Comparison of ENCODE assay signal across 1 cellular context in genomic region chr11:86182976-86183584, GRCh38.
TF ChIP-seq lines count a peak whose summit lies in the region.

No MANE protein-coding gene starts in this region.

TF ChIP-seq in K562, 482 proteins besides CTCF, POLR2A, EP300 and RAD21 (continued from another document):
- TF ChIP-seq ZBTB12 (CRISPR knock-in tag; IDR thresholded peaks at IDR 0.05), result 0 out of 2 replicates have a peak, but pooled peaks have one; percentile 11
- TF ChIP-seq SAFB2 (IDR thresholded peaks at IDR 0.05; ENCODE audit: borderline replicate concordance, low read depth, low read length, severe bottlenecking), result no peak
- TF ChIP-seq ELF1 (tag; IDR thresholded peaks at IDR 0.05), result peak; percentile 28; the same call in 1 of the 2 replicates
- TF ChIP-seq MTA2 (IDR thresholded peaks at IDR 0.05; ENCODE audit: low read depth), result peak; percentile 18; the same call in 1 of the 2 replicates
- peak; percentile 87 for TF ChIP-seq ZNF583 (CRISPR knock-in tag; IDR thresholded peaks at IDR 0.05)
- peak; percentile 53 for TF ChIP-seq IRF9 (tag; IDR thresholded peaks at IDR 0.05)
- TF ChIP-seq, protein P1, sequence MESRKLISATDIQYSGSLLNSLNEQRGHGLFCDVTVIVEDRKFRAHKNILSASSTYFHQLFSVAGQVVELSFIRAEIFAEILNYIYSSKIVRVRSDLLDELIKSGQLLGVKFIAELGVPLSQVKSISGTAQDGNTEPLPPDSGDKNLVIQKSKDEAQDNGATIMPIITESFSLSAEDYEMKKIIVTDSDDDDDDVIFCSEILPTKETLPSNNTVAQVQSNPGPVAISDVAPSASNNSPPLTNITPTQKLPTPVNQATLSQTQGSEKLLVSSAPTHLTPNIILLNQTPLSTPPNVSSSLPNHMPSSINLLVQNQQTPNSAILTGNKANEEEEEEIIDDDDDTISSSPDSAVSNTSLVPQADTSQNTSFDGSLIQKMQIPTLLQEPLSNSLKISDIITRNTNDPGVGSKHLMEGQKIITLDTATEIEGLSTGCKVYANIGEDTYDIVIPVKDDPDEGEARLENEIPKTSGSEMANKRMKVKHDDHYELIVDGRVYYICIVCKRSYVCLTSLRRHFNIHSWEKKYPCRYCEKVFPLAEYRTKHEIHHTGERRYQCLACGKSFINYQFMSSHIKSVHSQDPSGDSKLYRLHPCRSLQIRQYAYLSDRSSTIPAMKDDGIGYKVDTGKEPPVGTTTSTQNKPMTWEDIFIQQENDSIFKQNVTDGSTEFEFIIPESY (CRISPR knock-in tag; IDR thresholded peaks at IDR 0.05), result no peak
- peak in 1 of 2 experiments; percentile 32 for TF ChIP-seq NCOA2 (IDR thresholded peaks at IDR 0.05; ENCODE audit: partially characterized antibody in 2 of 2)
- TF ChIP-seq MECOM (CRISPR knock-in tag; IDR thresholded peaks at IDR 0.05), result 0 out of 2 replicates have a peak, but pooled peaks have one; percentile 44
- 0 out of 2 replicates have a peak, but pooled peaks have one; percentile 28 for TF ChIP-seq ZNF165 (CRISPR knock-in tag; IDR thresholded peaks at IDR 0.05; ENCODE audit: borderline replicate concordance)
- TF ChIP-seq BRD9 (IDR thresholded peaks at IDR 0.05; ENCODE audit: low read depth, partially characterized antibody), result peak; percentile 67
- TF ChIP-seq BCOR (IDR thresholded peaks at IDR 0.05), result peak; percentile 59
- TF ChIP-seq TAF9B (IDR thresholded peaks at IDR 0.05; ENCODE audit: partially characterized antibody), result peak; percentile 73
- TF ChIP-seq FOXK1 (CRISPR knock-in tag; IDR thresholded peaks at IDR 0.05; ENCODE audit: borderline replicate concordance), result 0 out of 2 replicates have a peak, but pooled peaks have one; percentile 38
- TF ChIP-seq SIX5 (IDR thresholded peaks at IDR 0.05; ENCODE audit: borderline replicate concordance in 1 of 2, insufficient read depth in 1 of 2, low read depth in 1 of 2, low read length in 2 of 2), result no peak
- TF ChIP-seq CEBPB (tag; IDR thresholded peaks at IDR 0.05), result peak; percentile 16; the same call in 1 of the 2 replicates
- TF ChIP-seq, protein P2, sequence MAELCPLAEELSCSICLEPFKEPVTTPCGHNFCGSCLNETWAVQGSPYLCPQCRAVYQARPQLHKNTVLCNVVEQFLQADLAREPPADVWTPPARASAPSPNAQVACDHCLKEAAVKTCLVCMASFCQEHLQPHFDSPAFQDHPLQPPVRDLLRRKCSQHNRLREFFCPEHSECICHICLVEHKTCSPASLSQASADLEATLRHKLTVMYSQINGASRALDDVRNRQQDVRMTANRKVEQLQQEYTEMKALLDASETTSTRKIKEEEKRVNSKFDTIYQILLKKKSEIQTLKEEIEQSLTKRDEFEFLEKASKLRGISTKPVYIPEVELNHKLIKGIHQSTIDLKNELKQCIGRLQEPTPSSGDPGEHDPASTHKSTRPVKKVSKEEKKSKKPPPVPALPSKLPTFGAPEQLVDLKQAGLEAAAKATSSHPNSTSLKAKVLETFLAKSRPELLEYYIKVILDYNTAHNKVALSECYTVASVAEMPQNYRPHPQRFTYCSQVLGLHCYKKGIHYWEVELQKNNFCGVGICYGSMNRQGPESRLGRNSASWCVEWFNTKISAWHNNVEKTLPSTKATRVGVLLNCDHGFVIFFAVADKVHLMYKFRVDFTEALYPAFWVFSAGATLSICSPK (IDR thresholded peaks at IDR 0.05; ENCODE audit: borderline replicate concordance), result 0 out of 2 replicates have a peak, but pooled peaks have one; percentile 42
- TF ChIP-seq PTRF (tag; IDR thresholded peaks at IDR 0.05), result peak; percentile 34; the same call in 1 of the 2 replicates
- TF ChIP-seq ELF4 (CRISPR knock-in tag; IDR thresholded peaks at IDR 0.05), result peak; percentile 70
- no peak; the same call in none of the 2 replicates for TF ChIP-seq LEF1 (IDR thresholded peaks at IDR 0.05)
- peak; percentile 45 for TF ChIP-seq ESRRA (IDR thresholded peaks at IDR 0.05; ENCODE audit: borderline replicate concordance, low read depth)
- peak; percentile 85 for TF ChIP-seq ZNF263 (CRISPR knock-in tag; IDR thresholded peaks at IDR 0.05; ENCODE audit: borderline replicate concordance)
- peak; percentile 72 for TF ChIP-seq EHMT2 (IDR thresholded peaks at IDR 0.05)
- no peak for TF ChIP-seq NONO (IDR thresholded peaks at IDR 0.05; ENCODE audit: low read depth in 2 of 2, low read length in 1 of 2)
- TF ChIP-seq SMAD1 (IDR thresholded peaks at IDR 0.05; ENCODE audit: low read depth, low read length, partially characterized antibody), result peak; percentile 82
- peak; percentile 67; the same call in 1 of the 2 replicates for TF ChIP-seq NR2C1 (IDR thresholded peaks at IDR 0.05)
- peak; percentile 65; the same call in 1 of the 2 replicates for TF ChIP-seq NR2C1 (tag; IDR thresholded peaks at IDR 0.05)
- TF ChIP-seq E2F6 (IDR thresholded peaks at IDR 0.05; ENCODE audit: borderline replicate concordance in 1 of 2, extremely low read depth in 1 of 2, insufficient read depth in 1 of 2, insufficient read length in 1 of 2, low read depth in 1 of 2, low read length in 1 of 2, poor library complexity in 1 of 2, severe bottlenecking in 1 of 2), result peak; percentile 36 to 44
- peak; percentile 19; the same call in 1 of the 2 replicates for TF ChIP-seq ZBTB26 (CRISPR knock-in tag; IDR thresholded peaks at IDR 0.05)
- no peak for TF ChIP-seq CTCFL (IDR thresholded peaks at IDR 0.05; ENCODE audit: borderline replicate concordance, insufficient read depth, low read depth, low read length, poor library complexity, severe bottlenecking)
- peak; percentile 35 for TF ChIP-seq TAL1 (IDR thresholded peaks at IDR 0.05)
- peak; percentile 96 for TF ChIP-seq NFE2 (IDR thresholded peaks at IDR 0.05; ENCODE audit: low read depth)
- TF ChIP-seq SMARCC2 (IDR thresholded peaks at IDR 0.05; ENCODE audit: low read depth), result peak; percentile 56
- TF ChIP-seq ATF1 (CRISPR knock-in tag; IDR thresholded peaks at IDR 0.05), result no peak
- TF ChIP-seq ATF1 (tag; IDR thresholded peaks at IDR 0.05), result peak; percentile 71
- TF ChIP-seq ZEB2 (IDR thresholded peaks at IDR 0.05), result peak; percentile 97
- TF ChIP-seq, protein P3, sequence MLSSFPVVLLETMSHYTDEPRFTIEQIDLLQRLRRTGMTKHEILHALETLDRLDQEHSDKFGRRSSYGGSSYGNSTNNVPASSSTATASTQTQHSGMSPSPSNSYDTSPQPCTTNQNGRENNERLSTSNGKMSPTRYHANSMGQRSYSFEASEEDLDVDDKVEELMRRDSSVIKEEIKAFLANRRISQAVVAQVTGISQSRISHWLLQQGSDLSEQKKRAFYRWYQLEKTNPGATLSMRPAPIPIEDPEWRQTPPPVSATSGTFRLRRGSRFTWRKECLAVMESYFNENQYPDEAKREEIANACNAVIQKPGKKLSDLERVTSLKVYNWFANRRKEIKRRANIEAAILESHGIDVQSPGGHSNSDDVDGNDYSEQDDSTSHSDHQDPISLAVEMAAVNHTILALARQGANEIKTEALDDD (IDR thresholded peaks at IDR 0.05), result peak; percentile 66; the same call in 1 of the 2 replicates
- peak; percentile 86 for TF ChIP-seq MAFG (tag; conservative IDR thresholded peaks at IDR 0.05)
- no peak for TF ChIP-seq FOXP1 (CRISPR knock-in tag; IDR thresholded peaks at IDR 0.05)
- TF ChIP-seq TARDBP (IDR thresholded peaks at IDR 0.05), result no peak
- 0 out of 2 replicates have a peak, but pooled peaks have one; percentile 26 for TF ChIP-seq MXI1 (IDR thresholded peaks at IDR 0.05; ENCODE audit: low read depth, low read length)
- TF ChIP-seq ZNF324 (CRISPR knock-in tag; IDR thresholded peaks at IDR 0.05), result no peak; the same call in 1 of the 2 replicates
- TF ChIP-seq HDAC1 (IDR thresholded peaks at IDR 0.05), result peak in 1 of 2 experiments; percentile 79; a peak in 2 of 4 replicates
- TF ChIP-seq YY1 (IDR thresholded peaks at IDR 0.05; ENCODE audit: borderline replicate concordance in 1 of 3, control insufficient read depth in 1 of 3, extremely low read depth in 1 of 3, insufficient read depth in 3 of 3, insufficient read length in 1 of 3, insufficient replicate concordance in 2 of 3, low read depth in 1 of 3, low read length in 2 of 3), result peak in 1 of 3 experiments; percentile 22
